8 cellular contexts compared by ENCODE assay signal in the genomic region with DNA sequence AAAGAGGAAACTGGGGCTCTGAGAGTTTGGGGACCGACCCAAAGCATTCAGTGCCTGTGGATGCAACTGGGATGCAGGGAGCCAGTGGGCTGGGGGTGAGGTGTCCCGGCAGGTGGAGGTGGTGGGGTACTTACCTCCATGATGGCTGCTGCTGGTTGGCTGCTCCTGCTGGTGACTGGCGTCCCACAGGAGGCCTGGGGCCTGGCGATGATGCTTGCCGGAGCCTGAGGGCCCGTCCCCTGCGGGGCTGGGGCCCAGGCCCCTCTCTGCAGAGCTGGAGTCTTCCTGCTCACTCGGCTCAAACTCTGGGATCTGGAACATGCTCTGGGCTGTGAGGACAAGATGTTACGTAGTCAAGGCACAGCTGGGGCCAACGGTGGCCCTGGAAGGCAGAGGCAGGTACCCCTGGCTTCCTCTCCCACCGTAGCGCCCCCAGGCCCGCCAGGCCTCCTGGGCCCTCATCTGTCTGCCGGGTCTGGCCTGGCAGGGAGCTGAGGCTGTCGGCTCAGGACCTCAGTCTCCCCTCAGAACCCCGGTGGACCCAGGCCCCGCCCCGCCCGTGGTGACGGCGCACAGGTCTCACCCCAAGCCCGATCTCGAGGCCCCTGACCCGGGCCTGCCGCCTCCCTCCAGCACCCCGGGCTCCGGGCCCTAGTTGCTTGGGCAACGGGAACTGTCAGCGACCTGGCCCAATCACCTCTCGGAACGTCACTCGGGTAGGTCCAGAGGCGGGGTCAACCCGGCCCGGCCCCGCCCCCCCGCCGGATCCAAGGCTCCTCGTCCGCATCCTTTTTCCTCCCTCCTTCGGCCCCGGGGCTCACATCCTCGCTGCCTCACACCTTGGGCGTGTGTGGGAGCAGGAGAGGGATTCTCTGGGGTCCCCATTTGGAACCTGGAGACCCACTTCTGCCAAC. TPM values are rescaled to one million over a fixed set of nuclear protein-coding genes. Genes with fewer than 3 reads are reported as not detected.
DNase-seq lines count a peak whose midpoint lies in the region; ATAC-seq and TF ChIP-seq lines count a peak whose summit lies in the region.

A gene (minus strand): TSS at position 618 of the 914 bp plus-strand sequence. CDS start 297 bp downstream, at position 321.

- DNase-seq in DMS 273 (lab: John Stamatoyannopoulos, UW; ENCODE audit: unreplicated experiment) (peak; percentile 96), IMR-90 (peak; percentile 85), OCI-LY7 (ENCODE audit: low spot score) (peak; percentile 94), activated T-cell treated with anti-CD3 and anti-CD28 coated beads for 1 hour (ENCODE audit: low read depth) (peak; percentile 86), endothelial cell (ENCODE audit: low spot score) (peak; percentile 93), midbrain (lab: John Stamatoyannopoulos, UW) (peak; percentile 97)
- peak; percentile 88 to 90 for DNase-seq in stimulated activated CD8-positive, alpha-beta memory T cell treated with anti-CD3 and anti-CD28 coated beads, Interleukin-15, amount 100 ng/mL, for 48 hours (ENCODE audit: low read depth in 2 of 2)

- H2BK20ac ChIP-seq in IMR-90 (ENCODE audit: low read depth, low read length), result no peak within 1 kb of the TSS

- H3K9me2 ChIP-seq in OCI-LY7 (ENCODE audit: insufficient read depth, low read length), result no peaks in the 10 kb centered on the region

- H3K27me3 ChIP-seq in IMR-90 (ENCODE audit: control insufficient read depth, insufficient read depth, low read length), result no peaks in the 10 kb centered on the region; the same call in 1 of the 2 replicates

- 4% methylated on average over 22 of the region's 44 CpGs; no CpG with 5 or more reads in 1 of the 2 experiments for WGBS in IMR-90 (ENCODE audit: extremely low coverage in 2 of 2, insufficient read length in 1 of 2), 2 experiments

- BruUV-seq in IMR-90 (replicated peaks; lab: Mats Ljungman, UMichigan) (TSS peak; percentile 45), OCI-LY7 (replicated peaks; lab: Mats Ljungman, UMichigan) (no TSS peak)

- dilution Hi-C loops in IMR-90 (cut with HindIII; ENCODE audit: low sequenced_read_pairs, unreplicated experiment), result no loop called here

- H3K4me3 ChIP-seq in IMR-90 (ENCODE audit: insufficient read depth, low read depth, low read length), result peak within 1 kb of the TSS; percentile 71
- H3K4me3 ChIP-seq in OCI-LY7 (ENCODE audit: low read depth, low read length, poor library complexity, severe bottlenecking), result peak within 1 kb of the TSS; percentile 73

- POLR2A ChIA-PET in IMR-90 (lab: Charles Lee; ENCODE audit: unreplicated experiment) (no interaction called here), OCI-LY7 (lab: Charles Lee) (interaction anchor here (0.7 to 2.6 kb wide), 6 partner anchors 14 to 576 kb away, joined by 3 to 8 read pairs (median 3); a partner anchor contains a TSS)

- H3K4me2 ChIP-seq in IMR-90 (ENCODE audit: low read depth, low read length), result peak within 1 kb of the TSS; percentile 99
- peak within 1 kb of the TSS; percentile 97 for H3K4me2 ChIP-seq in OCI-LY7 (ENCODE audit: low read length)

- H3K56ac ChIP-seq in IMR-90 (ENCODE audit: extremely low read depth, insufficient read depth, low read length), result peak within 1 kb of the TSS; percentile 55

- H3K4me1 ChIP-seq in IMR-90 (ENCODE audit: control insufficient read depth, insufficient read depth, low read length) (peaks cover 8% of the 10 kb centered on the region), OCI-LY7 (ENCODE audit: insufficient read depth, low read length, poor library complexity, severe bottlenecking) (peaks cover 14% of the 10 kb centered on the region)

- H2AFZ ChIP-seq in IMR-90 (replicated peaks; ENCODE audit: low read length, poor library complexity) (peak within 1 kb of the TSS; percentile 94), OCI-LY7 (ENCODE audit: low read length) (peak within 1 kb of the TSS; percentile 65)

- peak within 1 kb of the TSS; percentile 37; the same call in 1 of the 2 replicates for H2BK120ac ChIP-seq in IMR-90 (ENCODE audit: low read depth, low read length)

- H3K27me3 Mint-ChIP-seq in endothelial cell (ENCODE audit: unreplicated experiment), result peaks cover 8% of the 10 kb centered on the region

- peak within 1 kb of the TSS; percentile 88 for H3K4me3 Mint-ChIP-seq in endothelial cell (ENCODE audit: unreplicated experiment)

- H3K79me2 ChIP-seq in OCI-LY7 (ENCODE audit: insufficient read depth, low read depth, low read length), result no peaks in the 10 kb centered on the region

- peak within 1 kb of the TSS; percentile 91 for H4K5ac ChIP-seq in IMR-90 (ENCODE audit: low read depth, low read length)

- no peaks in the 10 kb centered on the region for H3K9me3 Mint-ChIP-seq in endothelial cell (ENCODE audit: unreplicated experiment)

- TF ChIP-seq POLR2A in IMR-90 (IDR thresholded peaks at IDR 0.05; ENCODE audit: low read depth, low read length), result peak; percentile 59; the same call in 1 of the 2 replicates

- H3K27ac Mint-ChIP-seq in endothelial cell (ENCODE audit: unreplicated experiment), result peak within 1 kb of the TSS; percentile 70

- peak within 1 kb of the TSS; percentile 90 for H2AK5ac ChIP-seq in IMR-90 (ENCODE audit: low read depth, low read length)

- peak within 1 kb of the TSS; percentile 84; the same call in 1 of the 2 replicates for H3K23ac ChIP-seq in IMR-90 (ENCODE audit: low read depth, low read length)

- in situ Hi-C loops in IMR-90 (cut with MboI; ENCODE audit: low sequenced_read_pairs), result no loop called here

- TF ChIP-seq CTCF in IMR-90 (conservative IDR thresholded peaks at IDR 0.05; ENCODE audit: low read depth, low read length) (no peak), OCI-LY7 (conservative IDR thresholded peaks at IDR 0.05; ENCODE audit: low read length) (0 out of 2 replicates have a peak, but pooled peaks have one; percentile 14), endothelial cell (IDR thresholded peaks at IDR 0.05; ENCODE audit: unreplicated experiment) (no peak)

- H2BK5ac ChIP-seq in IMR-90 (ENCODE audit: low read depth, low read length, poor library complexity, severe bottlenecking), result peak within 1 kb of the TSS; percentile 67

- peak within 1 kb of the TSS; percentile 99 for H3K9ac ChIP-seq in IMR-90 (ENCODE audit: low read depth, low read length)

- H3K4me1 Mint-ChIP-seq in endothelial cell (ENCODE audit: unreplicated experiment), result peaks cover 5% of the 10 kb centered on the region

- H4K91ac ChIP-seq in IMR-90 (ENCODE audit: insufficient read depth, low read depth, low read length), result peak within 1 kb of the TSS; percentile 57

- H2AK9ac ChIP-seq in IMR-90 (replicated peaks; ENCODE audit: low read depth, low read length, poor library complexity), result peak within 1 kb of the TSS; percentile 77

- H3K14ac ChIP-seq in IMR-90 (replicated peaks; ENCODE audit: low read depth, low read length), result peak within 1 kb of the TSS; percentile 98

- intact Hi-C loops in IMR-90 (cut with micrococcal nuclease) (no loop called here), OCI-LY7 (cut with micrococcal nuclease; ENCODE audit: unreplicated experiment) (no loop called here)

- H3K4ac ChIP-seq in IMR-90 (ENCODE audit: low read depth, low read length), result peak within 1 kb of the TSS; percentile 94

- TF ChIP-seq RAD21 in IMR-90 (IDR thresholded peaks at IDR 0.05; ENCODE audit: low read length), result no peak

- ATAC-seq in GM21528 (IDR thresholded peaks at IDR 0.05; ENCODE audit: low FRiP score, unreplicated experiment), result peak; percentile 59
- ATAC-seq in IMR-90 (ENCODE audit: low read depth), result peak; percentile 87

- H3K9me1 ChIP-seq in IMR-90 (ENCODE audit: insufficient read depth, low read length), result peaks cover 5% of the 10 kb centered on the region; the same call in 1 of the 2 replicates

- H3K27ac ChIP-seq in IMR-90 (ENCODE audit: insufficient read depth, low read length) (peak within 1 kb of the TSS; percentile 90), OCI-LY7 (ENCODE audit: low read depth, low read length, poor library complexity, severe bottlenecking) (peak within 1 kb of the TSS; percentile 80)

- no peak within 1 kb of the TSS for H2BK15ac ChIP-seq in IMR-90 (ENCODE audit: low read depth, low read length)

- H3K36me3 Mint-ChIP-seq in endothelial cell (ENCODE audit: low read depth, unreplicated experiment), result peaks cover 9% of the 10 kb centered on the region

- H4K20me1 ChIP-seq in IMR-90 (ENCODE audit: insufficient read depth, low read length), result no peaks in the 10 kb centered on the region
- H4K20me1 ChIP-seq in OCI-LY7 (ENCODE audit: insufficient read depth, low read length), result no peaks in the 10 kb centered on the region

- peak within 1 kb of the TSS; percentile 86 to 95 for H4K8ac ChIP-seq in IMR-90 (ENCODE audit: low read depth in 2 of 2, low read length in 2 of 2)

- H3K9me3 ChIP-seq in IMR-90 (ENCODE audit: control insufficient read depth, insufficient read depth, low read length), result no peaks in the 10 kb centered on the region
- no peaks in the 10 kb centered on the region for H3K9me3 ChIP-seq in OCI-LY7 (ENCODE audit: low read length)

- H3K36me3 ChIP-seq in IMR-90 (ENCODE audit: control insufficient read depth, insufficient read depth, low read length) (peaks cover 6% of the 10 kb centered on the region; the same call in 1 of the 2 replicates), OCI-LY7 (ENCODE audit: insufficient read depth, low read length) (peaks cover 5% of the 10 kb centered on the region; the same call in 1 of the 2 replicates)

- CTCF ChIA-PET in IMR-90 (lab: Yijun Ruan, JAX) (interaction anchor here (1.2 to 1.6 kb wide), 2 partner anchors 17 to 21 kb away, joined by 3 to 4 read pairs; a partner anchor contains a TSS), OCI-LY7 (lab: Charles Lee; ENCODE audit: unreplicated experiment) (interaction anchor here (0.5 to 0.6 kb wide), 2 partner anchors 17 to 166 kb away, joined by 3 read pairs; no protein-coding TSS in a partner anchor)

- H3K18ac ChIP-seq in IMR-90 (ENCODE audit: low read depth, low read length), result peak within 1 kb of the TSS; percentile 62

- peaks cover 15 to 39% of the 10 kb centered on the region in 2 experiments for H3K79me1 ChIP-seq in IMR-90 (ENCODE audit: low read depth in 1 of 2, low read length in 2 of 2)

TF ChIP-seq in IMR-90, 13 proteins besides CTCF, POLR2A, EP300 and RAD21 (continues in another document):
- no peak for TF ChIP-seq BHLHE40 (IDR thresholded peaks at IDR 0.05; ENCODE audit: low read depth, low read length)
- TF ChIP-seq, protein P1, sequence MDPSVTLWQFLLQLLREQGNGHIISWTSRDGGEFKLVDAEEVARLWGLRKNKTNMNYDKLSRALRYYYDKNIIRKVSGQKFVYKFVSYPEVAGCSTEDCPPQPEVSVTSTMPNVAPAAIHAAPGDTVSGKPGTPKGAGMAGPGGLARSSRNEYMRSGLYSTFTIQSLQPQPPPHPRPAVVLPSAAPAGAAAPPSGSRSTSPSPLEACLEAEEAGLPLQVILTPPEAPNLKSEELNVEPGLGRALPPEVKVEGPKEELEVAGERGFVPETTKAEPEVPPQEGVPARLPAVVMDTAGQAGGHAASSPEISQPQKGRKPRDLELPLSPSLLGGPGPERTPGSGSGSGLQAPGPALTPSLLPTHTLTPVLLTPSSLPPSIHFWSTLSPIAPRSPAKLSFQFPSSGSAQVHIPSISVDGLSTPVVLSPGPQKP (IDR thresholded peaks at IDR 0.05; ENCODE audit: borderline replicate concordance, low read depth, low read length), result no peak

RNA-seq across cellular contexts. Expression of the gene that starts here (rescaled TPM):
- total RNA-seq in IMR-90 (2012; rRNA removed) (27.5 and 30.3 TPM in 2 replicates), OCI-LY7 (2022) (19.3 and 21.2 TPM in 2 replicates), endothelial cell (ENCODE audit: unreplicated experiment) (40.7 TPM)
- 68.0 and 88.6 TPM in 2 replicates for polyA plus RNA-seq in IMR-90 (2012; rRNA removed)
- polyA plus RNA-seq in IMR-90 (2012; cell fraction: cytosol; rRNA removed), result 47.7 and 81.8 TPM in 2 replicates
- 24.4 and 39.1 TPM in 2 replicates for polyA plus RNA-seq in IMR-90 (2012; cell fraction: nucleus; rRNA removed; ENCODE audit: low replicate concordance)
- 43.3 and 74.2 TPM in 2 replicates for total RNA-seq in OCI-LY7 (2014; rRNA removed; shearing (Covaris generic))

Comparison
In these comparisons a context has a peak if more than half of its experiments do, and no peak if none do; other contexts are left out.
1. Peak in every context shown above with its lines: DNase-seq, ATAC-seq, H3K4me3 ChIP-seq and H3K27ac ChIP-seq.